ENCODE assay signal across 9 cellular contexts in the genomic region with DNA sequence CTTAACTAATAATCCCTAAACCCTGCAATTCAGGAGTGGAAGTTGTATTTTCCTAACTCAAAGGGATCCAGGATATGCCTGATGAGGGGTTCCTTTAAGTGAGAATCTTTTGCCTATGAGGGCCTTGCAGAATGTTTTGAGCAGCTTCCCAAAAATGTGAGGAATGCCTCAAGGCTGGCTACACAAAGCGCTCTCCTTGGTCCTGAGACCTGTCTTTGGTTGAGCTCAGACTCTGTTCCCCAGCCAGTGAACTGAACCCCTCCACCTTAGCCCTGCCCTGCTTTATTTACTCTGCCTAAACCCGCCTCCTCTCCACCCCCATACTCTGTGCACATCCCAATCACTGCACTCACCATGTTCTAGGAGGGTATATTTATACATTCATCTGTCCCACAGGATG.
DNase-seq lines count a peak whose midpoint lies in the region; ATAC-seq and TF ChIP-seq lines count a peak whose summit lies in the region.
"Had no signal": no experiment of that assay in that cellular context is flagged by ENCODE, and none has a peak within 500 bp of the region (broad histone marks: within the 10 kb centered on the region; RNA-seq: fewer than 3 reads in every experiment).

No MANE protein-coding gene starts in this region.

- CTCF ChIA-PET in activated CD4-positive, alpha-beta memory T cell treated with anti-CD3 and anti-CD28 coated beads for 36 hours (lab: Charles Lee), result no interaction called here

- H3K4me1 ChIP-seq in adipocyte (ENCODE audit: control insufficient read depth, insufficient read depth, low read length), result peaks cover 32% of the 10 kb centered on the region
- no peaks in the 10 kb centered on the region for H3K4me1 ChIP-seq in heart left ventricle

- H3K27me3 ChIP-seq in adipocyte (replicated peaks; ENCODE audit: control insufficient read depth, insufficient read depth, low read length) (no peaks in the 10 kb centered on the region), heart left ventricle (no peaks in the 10 kb centered on the region)

- H3K36me3 ChIP-seq in adipocyte (ENCODE audit: control insufficient read depth, insufficient read depth, low read length, severe bottlenecking) (no peaks in the 10 kb centered on the region), heart left ventricle (no peaks in the 10 kb centered on the region)

- intact Hi-C loops in heart left ventricle (cut with DNase I), result no loop called here
- intact Hi-C loops in activated CD4-positive, alpha-beta memory T cell treated with anti-CD3 and anti-CD28 coated beads for 36 hours (cut with micrococcal nuclease), result no loop called here

- DNase-seq in AG08395 (ENCODE audit: low spot score), result peak; percentile 67
- DNase-seq in HPDE6-E6E7 (ENCODE audit: extremely low spot score), result peak; percentile 25
- DNase-seq in adipocyte (ENCODE audit: low read depth), result peak; percentile 69
- peak; percentile 88 for DNase-seq in iPS DF 19.7 (ENCODE audit: low read depth, low spot score)
- DNase-seq in heart left ventricle, result no peak
- DNase-seq in activated CD4-positive, alpha-beta memory T cell treated with anti-CD3 and anti-CD28 coated beads for 36 hours, result no peak
- DNase-seq: NCI-H187 treated with DMSO at 0.1 percent for 48 hours had no signal

- H3K36me3 Mint-ChIP-seq in activated CD4-positive, alpha-beta memory T cell treated with anti-CD3 and anti-CD28 coated beads for 36 hours, result no peaks in the 10 kb centered on the region

- no peaks in the 10 kb centered on the region for H3K4me1 Mint-ChIP-seq in activated CD4-positive, alpha-beta memory T cell treated with anti-CD3 and anti-CD28 coated beads for 36 hours (ENCODE audit: low read depth)

- H3K27ac ChIP-seq in heart left ventricle, result no peak overlapping the region

- TF ChIP-seq POLR2A in heart left ventricle (IDR thresholded peaks at IDR 0.05), result no peak

- H3K27me3 Mint-ChIP-seq in activated CD4-positive, alpha-beta memory T cell treated with anti-CD3 and anti-CD28 coated beads for 36 hours, result peaks cover 10% of the 10 kb centered on the region

- no peak overlapping the region for H3K4me3 ChIP-seq in adipocyte (ENCODE audit: low read length)
- H3K4me3 ChIP-seq in heart left ventricle, result no peak overlapping the region

- H3K4me3 Mint-ChIP-seq in activated CD4-positive, alpha-beta memory T cell treated with anti-CD3 and anti-CD28 coated beads for 36 hours, result no peak overlapping the region

- no peak for TF ChIP-seq CTCF in heart left ventricle (IDR thresholded peaks at IDR 0.05)

- POLR2A ChIA-PET in activated CD4-positive, alpha-beta memory T cell treated with anti-CD3 and anti-CD28 coated beads for 36 hours (lab: Charles Lee), result no interaction called here

- H3K9ac ChIP-seq in adipocyte (ENCODE audit: low read length), result no peak overlapping the region

- H3K9me3 ChIP-seq in adipocyte (ENCODE audit: control insufficient read depth, low read length) (no peaks in the 10 kb centered on the region), heart left ventricle (no peaks in the 10 kb centered on the region)

- no peak for ATAC-seq in GM21825 (IDR thresholded peaks at IDR 0.05; ENCODE audit: unreplicated experiment)
- no peak for ATAC-seq in heart left ventricle
- ATAC-seq in GM21576 (IDR thresholded peaks at IDR 0.05; ENCODE audit: unreplicated experiment), result no peak

- WGBS in heart left ventricle, 4 donors, result 10 to 18% (median 14%) methylated on average over 2 of the region's 2 CpGs

- no peaks in the 10 kb centered on the region for H3K9me3 Mint-ChIP-seq in activated CD4-positive, alpha-beta memory T cell treated with anti-CD3 and anti-CD28 coated beads for 36 hours

- no peak overlapping the region for H3K27ac Mint-ChIP-seq in activated CD4-positive, alpha-beta memory T cell treated with anti-CD3 and anti-CD28 coated beads for 36 hours

Comparison
In these comparisons a context has a peak if more than half of its experiments do, and no peak if none do; other contexts are left out.
1. DNase-seq: peak in AG08395 (single experiment), HPDE6-E6E7 (single experiment), adipocyte (single experiment) and iPS DF 19.7 (single experiment); none in heart left ventricle (0 of 5) and activated CD4-positive, alpha-beta memory T cell treated with anti-CD3 and anti-CD28 coated beads for 36 hours (single experiment).